ENCODE assay signal across 3 cellular contexts in genomic region chr9:71920456-71921189, GRCh38.
A peak's percentile ranks its signal among the peaks of the same experiment; 100 is the strongest.
TF ChIP-seq lines count a peak whose summit lies in the region.

No MANE protein-coding gene starts in this region.

TF ChIP-seq in IMR-90, 13 proteins besides CTCF, POLR2A, EP300 and RAD21:
- no peak for TF ChIP-seq SMC3 (IDR thresholded peaks at IDR 0.05; ENCODE audit: low read depth, low read length)
- no peak for TF ChIP-seq MXI1 (IDR thresholded peaks at IDR 0.05; ENCODE audit: borderline replicate concordance, low read depth, low read length)
- no peak for TF ChIP-seq FOS (IDR thresholded peaks at IDR 0.05; ENCODE audit: low read depth, low read length)
- TF ChIP-seq CEBPB (IDR thresholded peaks at IDR 0.05; ENCODE audit: low read depth, low read length), result no peak
- no peak for TF ChIP-seq RFX5 (IDR thresholded peaks at IDR 0.05; ENCODE audit: low read depth, low read length)
- TF ChIP-seq NFE2L2 (IDR thresholded peaks at IDR 0.05; ENCODE audit: low read depth, low read length), result no peak
- TF ChIP-seq CHD1 (IDR thresholded peaks at IDR 0.05; ENCODE audit: low read depth, low read length), result no peak
- no peak for TF ChIP-seq MAZ (IDR thresholded peaks at IDR 0.05; ENCODE audit: borderline replicate concordance, low read depth, low read length)
- TF ChIP-seq ELK1 (IDR thresholded peaks at IDR 0.05; ENCODE audit: borderline replicate concordance, low read depth, low read length), result no peak
- TF ChIP-seq USF2 (IDR thresholded peaks at IDR 0.05; ENCODE audit: low read depth, low read length), result no peak
- no peak for TF ChIP-seq RCOR1 (IDR thresholded peaks at IDR 0.05; ENCODE audit: insufficient replicate concordance, low read length)

TF ChIP-seq in H1, 55 proteins besides CTCF, POLR2A, EP300 and RAD21 (continues in another document):
- TF ChIP-seq CHD7 (IDR thresholded peaks at IDR 0.05; ENCODE audit: insufficient replicate concordance, low read length), result no peak
- 0 out of 2 replicates have a peak, but pooled peaks have one; percentile 50 for TF ChIP-seq ATF2 (IDR thresholded peaks at IDR 0.05; ENCODE audit: low read length)
- TF ChIP-seq TEAD4 (IDR thresholded peaks at IDR 0.05; ENCODE audit: low read depth, low read length), result 0 out of 2 replicates have a peak, but pooled peaks have one; percentile 33
- TF ChIP-seq SIX5 (IDR thresholded peaks at IDR 0.05; ENCODE audit: low read depth, low read length), result no peak
- no peak for TF ChIP-seq CREB1 (IDR thresholded peaks at IDR 0.05)
- TF ChIP-seq BRCA1 (IDR thresholded peaks at IDR 0.05; ENCODE audit: low read depth, low read length), result no peak
- TF ChIP-seq GTF2F1 (IDR thresholded peaks at IDR 0.05; ENCODE audit: borderline replicate concordance, low read depth, low read length), result no peak
- TF ChIP-seq SP4 (IDR thresholded peaks at IDR 0.05; ENCODE audit: low read length), result no peak
- no peak for TF ChIP-seq NANOG (IDR thresholded peaks at IDR 0.05; ENCODE audit: insufficient read depth, low read depth, low read length, poor library complexity, severe bottlenecking)
- TF ChIP-seq RXRA (IDR thresholded peaks at IDR 0.05; ENCODE audit: insufficient read depth, low read depth, low read length), result no peak
- no peak for TF ChIP-seq MAFK (IDR thresholded peaks at IDR 0.05; ENCODE audit: low read depth, low read length)

TF ChIP-seq in SK-N-SH treated with all-trans-retinoic acid at 6 μM for 48 hours, 23 proteins besides CTCF, POLR2A, EP300 and RAD21:
- TF ChIP-seq TSHZ2 (CRISPR knock-in tag; IDR thresholded peaks at IDR 0.05), result no peak
